Comparison of ENCODE assay signal across 13 cellular contexts in genomic region chr7:26620352-26620751, GRCh38.
DNase-seq lines count a peak whose midpoint lies in the region; ATAC-seq and TF ChIP-seq lines count a peak whose summit lies in the region.
"Had no signal": no experiment of that assay in that cellular context is flagged by ENCODE, and none has a peak within 500 bp of the region (broad histone marks: within the 10 kb centered on the region; RNA-seq: fewer than 3 reads in every experiment).

No MANE protein-coding gene starts in this region.

- H3K4me3 ChIP-seq in SK-N-SH (ENCODE audit: low read depth in 2 of 2, low read length in 1 of 2) (no peak overlapping the region), upper lobe of right lung (no peak overlapping the region)
- H3K4me3 ChIP-seq: HAP-1, SK-N-MC had no signal

- H3K27ac ChIP-seq in RWPE1 (no peak overlapping the region), SK-N-SH (ENCODE audit: low read depth in 2 of 2, low read length in 1 of 2) (no peak overlapping the region), upper lobe of right lung (no peak overlapping the region)
- H3K27ac ChIP-seq: SK-N-MC had no signal

- H3K27me3 ChIP-seq in SK-N-SH (ENCODE audit: insufficient read depth) (no peaks in the 10 kb centered on the region), upper lobe of right lung (no peaks in the 10 kb centered on the region)

- intact Hi-C loops in upper lobe of right lung (cut with DNase I): no loop called here

- no peaks in the 10 kb centered on the region for H3K36me3 ChIP-seq in SK-N-SH (replicated peaks in 1 of 2; ENCODE audit: control insufficient read depth in 1 of 2, insufficient read depth in 2 of 2, low read length in 1 of 2)
- no peaks in the 10 kb centered on the region for H3K36me3 ChIP-seq in upper lobe of right lung
- H3K36me3 ChIP-seq: HAP-1 had no signal

- no peak overlapping the region for H3K4me2 ChIP-seq in SK-N-SH

- H4K20me1 ChIP-seq in SK-N-SH (ENCODE audit: insufficient read depth): no peaks in the 10 kb centered on the region

- no peaks in the 10 kb centered on the region for H3K9me2 ChIP-seq in SK-N-SH

- H3K9me3 ChIP-seq in SK-N-SH (no peaks in the 10 kb centered on the region), upper lobe of right lung (no peaks in the 10 kb centered on the region)
- H3K9me3 ChIP-seq: HAP-1 had no signal

- H3K79me2 ChIP-seq in SK-N-SH (ENCODE audit: insufficient read depth): no peaks in the 10 kb centered on the region

- DNase-seq in Daoy (ENCODE audit: low read depth) (peak; percentile 88), HEK293T (ENCODE audit: extremely low spot score) (peak; percentile 25), RWPE1 (ENCODE audit: low spot score) (peak; percentile 15), iPS DF 4.7 (ENCODE audit: extremely low read depth, low spot score) (peak; percentile 25), SK-N-SH (no peak), upper lobe of right lung (no peak), NCI-H2196 (lab: John Stamatoyannopoulos, UW; ENCODE audit: unreplicated experiment) (no peak)
- DNase-seq: DMS153; stimulated activated CD4-positive, alpha-beta T cell treated with anti-CD3 and anti-CD28 coated beads, Interleukin-12 subunit alpha, Interleukin-12 subunit beta, amount 100 ng/mL, for 4 hours; stimulated activated naive B cell treated with anti-CD40 and anti-IgM and Interleukin-4, amounts not matched to agents 10 μg/mL and 1 μg/mL and 100 μg/mL, for 72 hours had no signal

- POLR2A ChIA-PET in HEK293T (lab: Yijun Ruan, JAX): no interaction called here
- POLR2A ChIA-PET in RWPE1 (lab: Yijun Ruan, JAX; ENCODE audit: low non-redundant PET): interaction anchor here (0.6 kb wide), 1 partner anchor 430 kb away, joined by 3 read pairs; no protein-coding TSS in a partner anchor
- POLR2A ChIA-PET in SK-N-SH (lab: Yijun Ruan, JAX): no interaction called here

- TF ChIP-seq EP300 in SK-N-SH (IDR thresholded peaks at IDR 0.05; ENCODE audit: borderline replicate concordance in 1 of 2, low read depth in 1 of 2, low read length in 1 of 2): no peak

- no peak for TF ChIP-seq RAD21 in SK-N-SH (IDR thresholded peaks at IDR 0.05; ENCODE audit: low read length)

- WGBS in SK-N-SH (ENCODE audit: low lambda C conversion rate): 62% methylated on average over 8 of the region's 12 CpGs

- H2AFZ ChIP-seq in SK-N-SH (ENCODE audit: low read depth): no peak overlapping the region

- H3K9ac ChIP-seq in SK-N-SH: no peak overlapping the region

- H3K4me1 ChIP-seq in SK-N-SH (ENCODE audit: control insufficient read depth in 1 of 2, insufficient read depth in 2 of 2, low read depth in 1 of 2, low read length in 1 of 2) (no peaks in the 10 kb centered on the region), upper lobe of right lung (no peaks in the 10 kb centered on the region)
- H3K4me1 ChIP-seq: HAP-1 had no signal

- no peaks in the 10 kb centered on the region for H3F3A ChIP-seq in SK-N-SH (replicated peaks; ENCODE audit: insufficient read depth)

- ATAC-seq in HG02623 (IDR thresholded peaks at IDR 0.05; ENCODE audit: unreplicated experiment) (no peak), upper lobe of right lung (no peak)
- ATAC-seq: stimulated activated naive B cell treated with anti-CD40 and anti-IgM and Interleukin-4, amounts not matched to agents 10 μg/mL and 1 μg/mL and 100 μg/mL, for 72 hours had no signal

- CTCF ChIA-PET in HEK293T (lab: Yijun Ruan, JAX): no interaction called here
- CTCF ChIA-PET in RWPE1 (lab: Yijun Ruan, JAX): interaction anchor here (0.6 kb wide), 2 partner anchors 42 to 47 kb away, joined by 4 to 5 read pairs; no protein-coding TSS in a partner anchor
- CTCF ChIA-PET in SK-N-SH (lab: Yijun Ruan, JAX): interaction anchor here (1.1 to 1.4 kb wide), 2 partner anchors 47 to 728 kb away, joined by 4 to 7 read pairs; no protein-coding TSS in a partner anchor

- TF ChIP-seq CTCF in RWPE1 (conservative IDR thresholded peaks at IDR 0.05; ENCODE audit: low read depth) (no peak), SK-N-SH (IDR thresholded peaks at IDR 0.05) (no peak), upper lobe of right lung (IDR thresholded peaks at IDR 0.05) (no peak)

TF ChIP-seq in HEK293T, 16 proteins besides CTCF, POLR2A, EP300 and RAD21:
- TF ChIP-seq FOXA1 (IDR thresholded peaks at IDR 0.05) (no peak), NFRKB (IDR thresholded peaks at IDR 0.05) (no peak), L3MBTL2 (conservative IDR thresholded peaks at IDR 0.05) (no peak), ARNT (IDR thresholded peaks at IDR 0.05) (no peak), LEF1 (IDR thresholded peaks at IDR 0.05; ENCODE audit: borderline replicate concordance) (no peak), BHLHE40 (IDR thresholded peaks at IDR 0.05; ENCODE audit: borderline replicate concordance) (no peak), TARDBP (IDR thresholded peaks at IDR 0.05) (no peak)

TF ChIP-seq in SK-N-SH, 30 proteins besides CTCF, POLR2A, EP300 and RAD21:
- no peak for TF ChIP-seq CHD2 (IDR thresholded peaks at IDR 0.05; ENCODE audit: low read length, partially characterized antibody)
- TF ChIP-seq EZH2phosphoT487 (IDR thresholded peaks at IDR 0.05; ENCODE audit: borderline replicate concordance, low read depth): no peak
- TF ChIP-seq MEF2A (IDR thresholded peaks at IDR 0.05; ENCODE audit: borderline replicate concordance, low read depth): no peak
- no peak for TF ChIP-seq RXRA (IDR thresholded peaks at IDR 0.05; ENCODE audit: borderline replicate concordance, low read depth)

Comparison
In these comparisons a context has a peak if more than half of its experiments do, and no peak if none do; other contexts are left out.
1. DNase-seq: peak in Daoy (single experiment), HEK293T (single experiment), RWPE1 (single experiment) and iPS DF 4.7 (single experiment); none in SK-N-SH (single experiment), upper lobe of right lung (single experiment) and NCI-H2196 (single experiment).